ENCODE assay signal across 21 cellular contexts in genomic region chr22:25159028-25159427, GRCh38. TPM values are rescaled to one million over a fixed set of nuclear protein-coding genes. Genes with fewer than 3 reads are reported as not detected.
DNase-seq lines count a peak whose midpoint lies in the region; ATAC-seq and TF ChIP-seq lines count a peak whose summit lies in the region.
"Had no signal": no experiment of that assay in that cellular context is flagged by ENCODE, and none has a peak within 500 bp of the region (broad histone marks: within the 10 kb centered on the region; RNA-seq: fewer than 3 reads in every experiment).

No MANE protein-coding gene starts in this region.

- H3K4me1 Mint-ChIP-seq in CD4-positive, alpha-beta T cell (ENCODE audit: low read depth): no peaks in the 10 kb centered on the region
- H3K4me1 Mint-ChIP-seq: mesothelial cell of epicardium, WTC11 had no signal

- peak overlapping the region; percentile 49 for H3K27ac ChIP-seq in RWPE1
- H3K27ac ChIP-seq in CD4-positive, alpha-beta T cell (ENCODE audit: low read depth, low read length): no peak overlapping the region
- H3K27ac ChIP-seq: colonic mucosa, skin epidermis, tibial nerve had no signal

- no peak overlapping the region for H3K27ac Mint-ChIP-seq in CD4-positive, alpha-beta T cell
- H3K27ac Mint-ChIP-seq: activated CD8-positive, alpha-beta memory T cell treated with anti-CD3 and anti-CD28 coated beads, Interleukin-2, amount 10 ng/mL, durations not matched to agents 7 days and 5 days; mesothelial cell of epicardium; stimulated activated effector memory CD8-positive, alpha-beta T cell treated with anti-CD3 and anti-CD28 coated beads, Interleukin-12 subunit alpha, Interleukin-12 subunit beta, amount 100 ng/mL, for 72 hours; WTC11 had no signal

- ATAC-seq in omental fat pad (ENCODE audit: low FRiP score): peak; percentile 23
- ATAC-seq in esophagus mucosa: no peak
- no peak for ATAC-seq in CD4-positive, alpha-beta T cell (ENCODE audit: poor library complexity)
- ATAC-seq: activated CD8-positive, alpha-beta memory T cell treated with anti-CD3 and anti-CD28 coated beads, Interleukin-2, amount 10 ng/mL, durations not matched to agents 7 days and 5 days; stimulated activated effector memory CD8-positive, alpha-beta T cell treated with anti-CD3 and anti-CD28 coated beads, Interleukin-12 subunit alpha, Interleukin-12 subunit beta, amount 100 ng/mL, for 72 hours; WTC11 had no signal

- H3K4me3 Mint-ChIP-seq in CD4-positive, alpha-beta T cell: no peak overlapping the region
- H3K4me3 Mint-ChIP-seq: activated CD8-positive, alpha-beta memory T cell treated with anti-CD3 and anti-CD28 coated beads, Interleukin-2, amount 10 ng/mL, durations not matched to agents 7 days and 5 days; mesothelial cell of epicardium; stimulated activated effector memory CD8-positive, alpha-beta T cell treated with anti-CD3 and anti-CD28 coated beads, Interleukin-12 subunit alpha, Interleukin-12 subunit beta, amount 100 ng/mL, for 72 hours; WTC11 had no signal

- H3K27me3 Mint-ChIP-seq in CD4-positive, alpha-beta T cell: no peaks in the 10 kb centered on the region
- H3K27me3 Mint-ChIP-seq: activated CD8-positive, alpha-beta memory T cell treated with anti-CD3 and anti-CD28 coated beads, Interleukin-2, amount 10 ng/mL, durations not matched to agents 7 days and 5 days had no signal

- H3K36me3 Mint-ChIP-seq in CD4-positive, alpha-beta T cell (ENCODE audit: low read depth): peaks cover 4% of the 10 kb centered on the region
- H3K36me3 Mint-ChIP-seq: activated CD8-positive, alpha-beta memory T cell treated with anti-CD3 and anti-CD28 coated beads, Interleukin-2, amount 10 ng/mL, durations not matched to agents 7 days and 5 days; mesothelial cell of epicardium; stimulated activated effector memory CD8-positive, alpha-beta T cell treated with anti-CD3 and anti-CD28 coated beads, Interleukin-12 subunit alpha, Interleukin-12 subunit beta, amount 100 ng/mL, for 72 hours; WTC11 had no signal

- DNase-seq in H4 (ENCODE audit: low spot score) (peak; percentile 84), RWPE1 (ENCODE audit: low spot score) (no peak), fibroblast of gingiva (ENCODE audit: low read depth) (peak; percentile 18), omental fat pad (ENCODE audit: low spot score) (no peak)
- no peak for DNase-seq in stimulated activated CD4-positive, alpha-beta T cell treated with anti-CD3 and anti-CD28 coated beads, Interleukin-15, amount 100 ng/mL, for 24 hours
- DNase-seq in activated CD4-positive, alpha-beta T cell treated with anti-CD3 and anti-CD28 coated beads, Interleukin-2, amount 50 U/mL, for 48 hours: no peak
- no peak for DNase-seq in CD4-positive, alpha-beta T cell
- DNase-seq: activated CD8-positive, alpha-beta memory T cell treated with anti-CD3 and anti-CD28 coated beads, Interleukin-2, amount 10 ng/mL, durations not matched to agents 7 days and 5 days; amniotic stem cell; C1 segment of cervical spinal cord; colonic mucosa; DMS53; glutamatergic neuron; NCI-H1105 treated with DMSO at 0.1 percent for 48 hours had no signal

- H3K27me3 ChIP-seq in CD4-positive, alpha-beta T cell (ENCODE audit: control insufficient read depth, insufficient read depth, low read length): no peaks in the 10 kb centered on the region
- H3K27me3 ChIP-seq: colonic mucosa, tibial nerve had no signal

- CTCF ChIA-PET in RWPE1 (lab: Yijun Ruan, JAX): no interaction called here
- CTCF ChIA-PET in CD4-positive, alpha-beta T cell (lab: Charles Lee): no interaction called here

- TF ChIP-seq CTCF in RWPE1 (conservative IDR thresholded peaks at IDR 0.05; ENCODE audit: low read depth) (no peak), omental fat pad (IDR thresholded peaks at IDR 0.05) (no peak)
- no peak for TF ChIP-seq CTCF in CD4-positive, alpha-beta T cell (IDR thresholded peaks at IDR 0.05)

- intact Hi-C loops in CD4-positive, alpha-beta T cell (cut with DNase I, micrococcal nuclease): no loop called here

- POLR2A ChIA-PET in RWPE1 (lab: Yijun Ruan, JAX; ENCODE audit: low non-redundant PET): no interaction called here
- POLR2A ChIA-PET in CD4-positive, alpha-beta T cell (lab: Charles Lee): no interaction called here

- no peaks in the 10 kb centered on the region for H3K9me3 Mint-ChIP-seq in CD4-positive, alpha-beta T cell
- H3K9me3 Mint-ChIP-seq: mesothelial cell of epicardium; stimulated activated effector memory CD8-positive, alpha-beta T cell treated with anti-CD3 and anti-CD28 coated beads, Interleukin-12 subunit alpha, Interleukin-12 subunit beta, amount 100 ng/mL, for 72 hours; WTC11 had no signal

- no peaks in the 10 kb centered on the region for H3K9me3 ChIP-seq in CD4-positive, alpha-beta T cell (ENCODE audit: control insufficient read depth, low read length)
- H3K9me3 ChIP-seq: colonic mucosa, tibial nerve had no signal

RNA-seq across cellular contexts. Expression of gene CRYBB3, which starts 40.6 kb away (rescaled TPM):
- total RNA-seq in H4 (2014; rRNA removed; shearing (Covaris generic)): not detected in 2 replicates
- total RNA-seq in omental fat pad: not detected
- total RNA-seq in esophagus mucosa: 0.64 TPM
- not detected for total RNA-seq in CD4-positive, alpha-beta T cell
- total RNA-seq: osteocyte, tibial nerve had no signal

Comparison
In these comparisons a context has a peak if more than half of its experiments do, and no peak if none do; other contexts are left out.
1. DNase-seq: peak in H4 (single experiment) and fibroblast of gingiva (single experiment); none in RWPE1 (single experiment), omental fat pad (single experiment), stimulated activated CD4-positive, alpha-beta T cell treated with anti-CD3 and anti-CD28 coated beads, Interleukin-15, amount 100 ng/mL, for 24 hours (single experiment), activated CD4-positive, alpha-beta T cell treated with anti-CD3 and anti-CD28 coated beads, Interleukin-2, amount 50 U/mL, for 48 hours (0 of 2) and CD4-positive, alpha-beta T cell (0 of 10).